In the genomic region with DNA sequence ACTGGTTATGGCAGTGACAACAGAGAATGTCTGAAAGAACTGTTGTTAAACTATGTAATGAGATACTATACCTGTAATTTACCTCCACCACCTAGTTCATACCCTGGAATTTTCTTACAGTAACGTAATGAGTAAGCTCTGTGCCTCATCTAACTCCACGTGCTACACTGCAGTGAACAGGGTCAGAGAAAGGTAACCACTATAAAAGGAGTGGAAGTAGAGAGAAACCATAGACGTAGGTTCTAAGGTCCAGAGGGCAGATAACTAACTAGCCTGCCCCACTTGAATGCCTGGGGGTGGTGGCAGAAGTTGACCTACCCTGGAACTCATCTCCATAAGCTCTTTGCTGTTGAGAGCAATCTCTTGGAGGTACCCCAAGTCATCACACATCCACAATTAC, we compare ENCODE assay signal across 2 cellular contexts.
TF ChIP-seq lines count a peak whose summit lies in the region.

No MANE protein-coding gene starts in this region.

TF ChIP-seq in HepG2, 621 proteins besides CTCF, POLR2A, EP300 and RAD21:
- TF ChIP-seq, protein P1, sequence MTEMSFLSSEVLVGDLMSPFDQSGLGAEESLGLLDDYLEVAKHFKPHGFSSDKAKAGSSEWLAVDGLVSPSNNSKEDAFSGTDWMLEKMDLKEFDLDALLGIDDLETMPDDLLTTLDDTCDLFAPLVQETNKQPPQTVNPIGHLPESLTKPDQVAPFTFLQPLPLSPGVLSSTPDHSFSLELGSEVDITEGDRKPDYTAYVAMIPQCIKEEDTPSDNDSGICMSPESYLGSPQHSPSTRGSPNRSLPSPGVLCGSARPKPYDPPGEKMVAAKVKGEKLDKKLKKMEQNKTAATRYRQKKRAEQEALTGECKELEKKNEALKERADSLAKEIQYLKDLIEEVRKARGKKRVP (CRISPR knock-in tag; IDR thresholded peaks at IDR 0.05): no peak
- peak; percentile 46 for TF ChIP-seq RARA (CRISPR knock-in tag; IDR thresholded peaks at IDR 0.05)

TF ChIP-seq in GM12878, 131 proteins besides CTCF, POLR2A, EP300 and RAD21:
- TF ChIP-seq PAX8 (IDR thresholded peaks at IDR 0.05) (no peak), CBFB (IDR thresholded peaks at IDR 0.05; ENCODE audit: low read depth) (no peak), MTA2 (IDR thresholded peaks at IDR 0.05; ENCODE audit: low read depth) (0 out of 2 replicates have a peak, but pooled peaks have one; percentile 20), NR2F1 (conservative IDR thresholded peaks at IDR 0.05) (peak; percentile 52), RUNX3 (IDR thresholded peaks at IDR 0.05; ENCODE audit: low read length) (peak; percentile 28; the same call in 1 of the 2 replicates), JUNB (IDR thresholded peaks at IDR 0.05) (0 out of 2 replicates have a peak, but pooled peaks have one; percentile 18), WRNIP1 (IDR thresholded peaks at IDR 0.05; ENCODE audit: borderline replicate concordance, low read depth, low read length) (no peak), BHLHE40 (IDR thresholded peaks at IDR 0.05; ENCODE audit: borderline replicate concordance in 1 of 2, low read depth in 2 of 2, low read length in 1 of 2) (peak in 1 of 2 experiments; percentile 44; a peak in 2 of 4 replicates)
